16 cellular contexts compared by ENCODE assay signal in the genomic region with DNA sequence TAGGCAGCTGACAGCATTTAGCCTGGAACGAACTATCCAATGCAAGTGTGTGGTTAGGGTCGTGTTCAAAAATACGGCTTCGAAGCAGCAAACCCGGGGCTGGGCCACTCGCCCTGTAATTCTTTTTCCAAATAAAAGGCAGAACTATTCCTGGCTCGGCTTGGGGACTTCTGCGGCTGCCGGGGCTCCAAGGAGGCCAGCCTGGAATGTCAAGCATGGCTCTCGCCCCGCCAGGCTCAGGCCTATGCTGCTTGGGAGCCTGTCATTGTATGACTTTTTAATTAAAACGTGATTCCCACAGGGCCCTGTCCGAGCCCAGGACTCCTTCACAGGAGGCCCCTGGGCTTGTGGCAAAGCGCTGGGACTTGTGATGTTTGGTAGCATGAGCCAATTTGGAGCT. TPM values are rescaled to one million over a fixed set of nuclear protein-coding genes. Genes with fewer than 3 reads are reported as not detected.
DNase-seq lines count a peak whose midpoint lies in the region; ATAC-seq and TF ChIP-seq lines count a peak whose summit lies in the region.
"Had no signal": no experiment of that assay in that cellular context is flagged by ENCODE, and none has a peak within 500 bp of the region (broad histone marks: within the 10 kb centered on the region; RNA-seq: fewer than 3 reads in every experiment).

No MANE protein-coding gene starts in this region.

- no peaks in the 10 kb centered on the region for H3K36me3 ChIP-seq in psoas muscle (ENCODE audit: insufficient read depth in 1 of 2, low read depth in 1 of 2)
- H3K36me3 ChIP-seq: neutrophil had no signal

- peaks cover 12% of the 10 kb centered on the region for H3K4me1 Mint-ChIP-seq in activated T-helper 1 cell treated with anti-CD3 and anti-CD28 coated beads, Interleukin-12 subunit alpha, Interleukin-12 subunit beta, Interleukin-2, Interleukin-4 antibody, amounts not matched to agents 30 ng/mL and 10 ng/mL and 1 ng/mL, durations not matched to agents 14 hours and 24 hours and 36 hours (ENCODE audit: low read depth)

- no peaks in the 10 kb centered on the region for H3K27me3 ChIP-seq in psoas muscle (ENCODE audit: insufficient read depth in 3 of 3, low read length in 2 of 3)
- H3K27me3 ChIP-seq: neutrophil had no signal

- H3K9me3 ChIP-seq in psoas muscle = no peaks in the 10 kb centered on the region
- H3K9me3 ChIP-seq: neutrophil had no signal

- H3K27ac Mint-ChIP-seq in activated T-helper 1 cell treated with anti-CD3 and anti-CD28 coated beads, Interleukin-12 subunit alpha, Interleukin-12 subunit beta, Interleukin-2, Interleukin-4 antibody, amounts not matched to agents 30 ng/mL and 10 ng/mL and 1 ng/mL, durations not matched to agents 14 hours and 24 hours and 36 hours = no peak overlapping the region
- H3K27ac Mint-ChIP-seq: activated CD4-positive, alpha-beta memory T cell treated with anti-CD3 and anti-CD28 coated beads for 36 hours; activated naive CD4-positive, alpha-beta T cell treated with anti-CD3 and anti-CD28 coated beads, Interleukin-2, amount 10 ng/mL, durations not matched to agents 7 days and 5 days had no signal

- H3K36me3 Mint-ChIP-seq in activated T-helper 1 cell treated with anti-CD3 and anti-CD28 coated beads, Interleukin-12 subunit alpha, Interleukin-12 subunit beta, Interleukin-2, Interleukin-4 antibody, amounts not matched to agents 30 ng/mL and 10 ng/mL and 1 ng/mL, durations not matched to agents 14 hours and 24 hours and 36 hours (ENCODE audit: low read depth) = no peaks in the 10 kb centered on the region
- H3K36me3 Mint-ChIP-seq: activated CD4-positive, alpha-beta memory T cell treated with anti-CD3 and anti-CD28 coated beads for 36 hours; activated naive CD4-positive, alpha-beta T cell treated with anti-CD3 and anti-CD28 coated beads, Interleukin-2, amount 10 ng/mL, durations not matched to agents 7 days and 5 days; T-cell had no signal

- H3K4me1 ChIP-seq in psoas muscle = peaks cover 6% of the 10 kb centered on the region

- H3K9me3 Mint-ChIP-seq in activated T-helper 1 cell treated with anti-CD3 and anti-CD28 coated beads, Interleukin-12 subunit alpha, Interleukin-12 subunit beta, Interleukin-2, Interleukin-4 antibody, amounts not matched to agents 30 ng/mL and 10 ng/mL and 1 ng/mL, durations not matched to agents 14 hours and 24 hours and 36 hours = no peaks in the 10 kb centered on the region
- H3K9me3 Mint-ChIP-seq: activated CD4-positive, alpha-beta memory T cell treated with anti-CD3 and anti-CD28 coated beads for 36 hours; activated naive CD4-positive, alpha-beta T cell treated with anti-CD3 and anti-CD28 coated beads, Interleukin-2, amount 10 ng/mL, durations not matched to agents 7 days and 5 days; T-cell had no signal

- peak in 2 of 4 donors; percentile 31 to 44 for ATAC-seq in psoas muscle
- ATAC-seq: T-cell had no signal

- H3K4me3 ChIP-seq in choroid plexus epithelial cell (ENCODE audit: low read depth, low read length) (no peak overlapping the region), psoas muscle (no peak overlapping the region)

- no peak for TF ChIP-seq CTCF in choroid plexus epithelial cell (conservative IDR thresholded peaks at IDR 0.05; ENCODE audit: low read depth, low read length)
- TF ChIP-seq CTCF in psoas muscle (IDR thresholded peaks at IDR 0.05) = no peak

- H3K27me3 Mint-ChIP-seq in activated T-helper 1 cell treated with anti-CD3 and anti-CD28 coated beads, Interleukin-12 subunit alpha, Interleukin-12 subunit beta, Interleukin-2, Interleukin-4 antibody, amounts not matched to agents 30 ng/mL and 10 ng/mL and 1 ng/mL, durations not matched to agents 14 hours and 24 hours and 36 hours (ENCODE audit: insufficient read depth) = peaks cover 31% of the 10 kb centered on the region
- H3K27me3 Mint-ChIP-seq: activated CD4-positive, alpha-beta memory T cell treated with anti-CD3 and anti-CD28 coated beads for 36 hours; T-cell had no signal

- peak overlapping the region; percentile 44 for H3K27ac ChIP-seq in psoas muscle
- H3K27ac ChIP-seq: neutrophil had no signal

- peak; percentile 55 for DNase-seq in AG08396 (ENCODE audit: low spot score)
- peak; percentile 14 for DNase-seq in choroid plexus epithelial cell (ENCODE audit: low read depth)
- DNase-seq in inferior parietal cortex (ENCODE audit: extremely low spot score) = peak; percentile 32
- DNase-seq in psoas muscle = no peak
- no peak for DNase-seq in mesenteric fat pad (ENCODE audit: low spot score)
- DNase-seq in activated T-helper 1 cell treated with anti-CD3 and anti-CD28 coated beads, Interleukin-12 subunit alpha, Interleukin-12 subunit beta, Interleukin-2, Interleukin-4 antibody, amounts not matched to agents 30 ng/mL and 10 ng/mL and 1 ng/mL, durations not matched to agents 14 hours and 24 hours and 36 hours (ENCODE audit: low spot score) = no peak
- no peak for DNase-seq in foreskin melanocyte
- no peak for DNase-seq in GOT3 (lab: John Stamatoyannopoulos, UW)
- DNase-seq: ACHN; activated CD4-positive, alpha-beta memory T cell treated with anti-CD3 and anti-CD28 coated beads for 36 hours; activated naive CD4-positive, alpha-beta T cell treated with anti-CD3 and anti-CD28 coated beads, Interleukin-2, amount 10 ng/mL, durations not matched to agents 7 days and 5 days; DMS53; NCI-H187; stimulated activated naive CD4-positive, alpha-beta T cell treated with Interleukin-2 at 50 U/mL for 16 hours; T-cell had no signal

- no peak overlapping the region for H3K4me3 Mint-ChIP-seq in activated T-helper 1 cell treated with anti-CD3 and anti-CD28 coated beads, Interleukin-12 subunit alpha, Interleukin-12 subunit beta, Interleukin-2, Interleukin-4 antibody, amounts not matched to agents 30 ng/mL and 10 ng/mL and 1 ng/mL, durations not matched to agents 14 hours and 24 hours and 36 hours
- H3K4me3 Mint-ChIP-seq: activated CD4-positive, alpha-beta memory T cell treated with anti-CD3 and anti-CD28 coated beads for 36 hours; activated naive CD4-positive, alpha-beta T cell treated with anti-CD3 and anti-CD28 coated beads, Interleukin-2, amount 10 ng/mL, durations not matched to agents 7 days and 5 days; T-cell had no signal

- 39 to 44% (median 41%) methylated on average over 14 of the region's 14 CpGs for WGBS in psoas muscle, 3 donors

- intact Hi-C loops in psoas muscle (cut with DNase I) = no loop called here
- intact Hi-C loops in activated T-helper 1 cell treated with anti-CD3 and anti-CD28 coated beads, Interleukin-12 subunit alpha, Interleukin-12 subunit beta, Interleukin-2, Interleukin-4 antibody, amounts not matched to agents 30 ng/mL and 10 ng/mL and 1 ng/mL, durations not matched to agents 14 hours and 24 hours and 36 hours (cut with micrococcal nuclease) = no loop called here

RNA-seq across cellular contexts. Expression of gene KLF2, which starts 51.6 kb away (rescaled TPM):
- total RNA-seq in psoas muscle (10 to 100 TPM; 12.7 to 35.4 (median 24.0) TPM), mesenteric fat pad (228 TPM)
- 10 to 100 TPM in 1 of 3 donors, 1 to 10 TPM in 2; 3.3 to 24.2 (median 5.3) TPM for polyA plus RNA-seq in psoas muscle
- 5.7 TPM in 2 replicates for total RNA-seq in activated T-helper 1 cell treated with anti-CD3 and anti-CD28 coated beads, Interleukin-12 subunit alpha, Interleukin-12 subunit beta, Interleukin-2, Interleukin-4 antibody, amounts not matched to agents 30 ng/mL and 10 ng/mL and 1 ng/mL, durations not matched to agents 14 hours and 24 hours and 36 hours

Comparison
In these comparisons a context has a peak if more than half of its experiments do, and no peak if none do; other contexts are left out.
1. DNase-seq: peak in AG08396 (single experiment), choroid plexus epithelial cell (single experiment) and inferior parietal cortex (single experiment); none in psoas muscle (0 of 2), mesenteric fat pad (single experiment), activated T-helper 1 cell treated with anti-CD3 and anti-CD28 coated beads, Interleukin-12 subunit alpha, Interleukin-12 subunit beta, Interleukin-2, Interleukin-4 antibody, amounts not matched to agents 30 ng/mL and 10 ng/mL and 1 ng/mL, durations not matched to agents 14 hours and 24 hours and 36 hours (single experiment), foreskin melanocyte (single experiment) and GOT3 (single experiment).